In the genomic region with DNA sequence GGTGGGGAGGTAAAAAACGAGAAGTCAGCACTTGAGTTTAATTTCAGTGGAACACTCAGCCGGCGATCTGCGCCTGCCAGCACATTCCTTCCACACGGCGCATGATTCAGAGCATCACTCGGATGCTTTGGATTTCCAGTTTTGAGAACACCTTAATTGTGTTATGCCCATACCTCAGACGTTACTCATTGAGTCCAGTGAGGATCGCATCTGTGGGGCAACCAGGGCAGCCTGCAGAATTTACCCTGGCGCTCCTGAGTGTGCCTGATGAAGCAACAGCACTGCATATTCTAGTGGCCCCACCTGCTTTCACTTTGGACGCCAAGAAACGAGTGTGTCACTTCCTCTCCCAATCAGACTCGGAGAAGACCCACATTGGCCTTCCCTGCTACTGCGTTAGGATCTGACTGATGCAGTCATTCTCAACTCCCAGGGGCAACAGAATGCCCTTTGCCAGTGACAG, we compare ENCODE assay signal across 11 cellular contexts. TPM values are rescaled to one million over a fixed set of nuclear protein-coding genes. Genes with fewer than 3 reads are reported as not detected.
A peak's percentile ranks its signal among the peaks of the same experiment; 100 is the strongest.
DNase-seq lines count a peak whose midpoint lies in the region; ATAC-seq and TF ChIP-seq lines count a peak whose summit lies in the region.
"Had no signal": no experiment of that assay in that cellular context is flagged by ENCODE, and none has a peak within 500 bp of the region (broad histone marks: within the 10 kb centered on the region; RNA-seq: fewer than 3 reads in every experiment).

No MANE protein-coding gene starts in this region.

- TF ChIP-seq POLR2A in transverse colon (IDR thresholded peaks at IDR 0.05): no peak

- H3K27me3 ChIP-seq in left ventricle myocardium inferior (ENCODE audit: low read depth) (no peaks in the 10 kb centered on the region), transverse colon (no peaks in the 10 kb centered on the region)

- H3K9me3 Mint-ChIP-seq in activated naive CD4-positive, alpha-beta T cell treated with anti-CD3 and anti-CD28 coated beads, Interleukin-2, amount 10 ng/mL, durations not matched to agents 7 days and 5 days: no peaks in the 10 kb centered on the region

- 40 to 69% methylated on average over 1 to 14 of the region's 14 CpGs for WGBS in transverse colon (ENCODE audit: low coverage in 1 of 2), 2 donors

- ATAC-seq in T-helper 17 cell (no peak), GM21723 (IDR thresholded peaks at IDR 0.05; ENCODE audit: unreplicated experiment) (no peak), GM18520 (IDR thresholded peaks at IDR 0.05; ENCODE audit: unreplicated experiment) (no peak)

- DNase-seq in activated naive CD4-positive, alpha-beta T cell treated with anti-CD3 and anti-CD28 coated beads, Interleukin-2, amount 10 ng/mL, durations not matched to agents 7 days and 5 days: peak; percentile 26
- DNase-seq in activated naive CD4-positive, alpha-beta T cell (lab: John Stamatoyannopoulos, UW): no peak
- DNase-seq in T-helper 17 cell: no peak
- DNase-seq in left ventricle myocardium inferior: no peak
- no peak for DNase-seq in transverse colon
- no peak for DNase-seq in midbrain (lab: John Stamatoyannopoulos, UW)
- DNase-seq: activated gamma-delta T cell, C1 segment of cervical spinal cord, NCI-H1048 had no signal

- H3K27ac Mint-ChIP-seq in activated naive CD4-positive, alpha-beta T cell treated with anti-CD3 and anti-CD28 coated beads, Interleukin-2, amount 10 ng/mL, durations not matched to agents 7 days and 5 days: peak overlapping the region; percentile 73
- H3K27ac Mint-ChIP-seq in T-helper 17 cell: peak overlapping the region; percentile 56

- no peaks in the 10 kb centered on the region for H3K27me3 Mint-ChIP-seq in activated naive CD4-positive, alpha-beta T cell treated with anti-CD3 and anti-CD28 coated beads, Interleukin-2, amount 10 ng/mL, durations not matched to agents 7 days and 5 days
- no peaks in the 10 kb centered on the region for H3K27me3 Mint-ChIP-seq in T-helper 17 cell

- no peaks in the 10 kb centered on the region for H3K9me3 ChIP-seq in T-helper 17 cell (ENCODE audit: control insufficient read depth, low read length, poor library complexity, severe bottlenecking)
- H3K9me3 ChIP-seq in left ventricle myocardium inferior (replicated peaks): no peaks in the 10 kb centered on the region
- H3K9me3 ChIP-seq in transverse colon: no peaks in the 10 kb centered on the region

- H3K4me3 ChIP-seq in left ventricle myocardium inferior (no peak overlapping the region), transverse colon (no peak overlapping the region)

- in situ Hi-C loops in transverse colon (cut with MboI; ENCODE audit: low pct_ligation_motif_present in 1 of 4, low pct_unique_long_range_greater_than_20kb in 1 of 4, low sequenced_read_pairs in 3 of 4): no loop called here

- H3K27ac ChIP-seq in left ventricle myocardium inferior (replicated peaks) (peak overlapping the region; percentile 87), transverse colon (peak overlapping the region; percentile 25 to 61 (median 44))

- peaks cover 10% of the 10 kb centered on the region for H3K36me3 ChIP-seq in left ventricle myocardium inferior
- no peaks in the 10 kb centered on the region for H3K36me3 ChIP-seq in transverse colon

- TF ChIP-seq CTCF in left ventricle myocardium inferior (IDR thresholded peaks at IDR 0.05; ENCODE audit: borderline replicate concordance) (no peak), transverse colon (IDR thresholded peaks at IDR 0.05) (no peak)

- no peak for TF ChIP-seq EP300 in transverse colon (IDR thresholded peaks at IDR 0.05; ENCODE audit: low read depth)

- peaks cover 15% of the 10 kb centered on the region for H3K4me1 Mint-ChIP-seq in activated naive CD4-positive, alpha-beta T cell treated with anti-CD3 and anti-CD28 coated beads, Interleukin-2, amount 10 ng/mL, durations not matched to agents 7 days and 5 days
- peaks cover 6% of the 10 kb centered on the region for H3K4me1 Mint-ChIP-seq in T-helper 17 cell

- intact Hi-C loops in left ventricle myocardium inferior (cut with micrococcal nuclease) (no loop called here), transverse colon (cut with DNase I; ENCODE audit: low total_unique reads) (no loop called here)

- CTCF ChIA-PET in activated naive CD4-positive, alpha-beta T cell treated with anti-CD3 and anti-CD28 coated beads, Interleukin-2, amount 10 ng/mL, durations not matched to agents 7 days and 5 days (lab: Charles Lee): no interaction called here

- H3K4me3 Mint-ChIP-seq in activated naive CD4-positive, alpha-beta T cell treated with anti-CD3 and anti-CD28 coated beads, Interleukin-2, amount 10 ng/mL, durations not matched to agents 7 days and 5 days: peak overlapping the region; percentile 50
- peak overlapping the region; percentile 55 for H3K4me3 Mint-ChIP-seq in T-helper 17 cell

- H3K4me1 ChIP-seq in left ventricle myocardium inferior (peaks cover 21% of the 10 kb centered on the region), transverse colon (peaks cover 0 to 3% (median 0%) of the 10 kb centered on the region in 4 donors)

- H3K36me3 Mint-ChIP-seq in activated naive CD4-positive, alpha-beta T cell treated with anti-CD3 and anti-CD28 coated beads, Interleukin-2, amount 10 ng/mL, durations not matched to agents 7 days and 5 days: peaks cover 2% of the 10 kb centered on the region
- peaks cover 2% of the 10 kb centered on the region for H3K36me3 Mint-ChIP-seq in T-helper 17 cell (ENCODE audit: low read depth)

RNA-seq across cellular contexts. Expression of gene FAM89A, which starts 19.9 kb away (rescaled TPM):
- 1 to 10 TPM; 1.3 to 1.8 TPM for total RNA-seq in T-helper 17 cell
- 6.5 TPM for total RNA-seq in left ventricle myocardium inferior
- 10 to 100 TPM in 1 of 4 donors, 1 to 10 TPM in 3; 3.3 to 10.7 (median 7.8) TPM for total RNA-seq in transverse colon

RNA-seq across cellular contexts. Expression of gene ARV1, which starts 41.3 kb away (rescaled TPM):
- total RNA-seq in T-helper 17 cell (1 to 10 TPM; 5.7 to 6.7 TPM), left ventricle myocardium inferior (19.3 TPM), transverse colon (10 to 100 TPM in 2 of 4 donors, 1 to 10 TPM in 2; 7.1 to 37.3 (median 18.4) TPM)

RNA-seq across cellular contexts. Expression of gene TTC13, which starts 41.5 kb away (rescaled TPM):
- total RNA-seq in T-helper 17 cell: 10 to 100 TPM; 27.4 to 34.7 TPM
- total RNA-seq in left ventricle myocardium inferior: 6.7 TPM
- 100 to 1,000 TPM in 2 of 4 donors, 10 to 100 TPM in 2; 44.8 to 178 (median 117) TPM for total RNA-seq in transverse colon
